ENCODE assay signal across 8 cellular contexts in the genomic region with DNA sequence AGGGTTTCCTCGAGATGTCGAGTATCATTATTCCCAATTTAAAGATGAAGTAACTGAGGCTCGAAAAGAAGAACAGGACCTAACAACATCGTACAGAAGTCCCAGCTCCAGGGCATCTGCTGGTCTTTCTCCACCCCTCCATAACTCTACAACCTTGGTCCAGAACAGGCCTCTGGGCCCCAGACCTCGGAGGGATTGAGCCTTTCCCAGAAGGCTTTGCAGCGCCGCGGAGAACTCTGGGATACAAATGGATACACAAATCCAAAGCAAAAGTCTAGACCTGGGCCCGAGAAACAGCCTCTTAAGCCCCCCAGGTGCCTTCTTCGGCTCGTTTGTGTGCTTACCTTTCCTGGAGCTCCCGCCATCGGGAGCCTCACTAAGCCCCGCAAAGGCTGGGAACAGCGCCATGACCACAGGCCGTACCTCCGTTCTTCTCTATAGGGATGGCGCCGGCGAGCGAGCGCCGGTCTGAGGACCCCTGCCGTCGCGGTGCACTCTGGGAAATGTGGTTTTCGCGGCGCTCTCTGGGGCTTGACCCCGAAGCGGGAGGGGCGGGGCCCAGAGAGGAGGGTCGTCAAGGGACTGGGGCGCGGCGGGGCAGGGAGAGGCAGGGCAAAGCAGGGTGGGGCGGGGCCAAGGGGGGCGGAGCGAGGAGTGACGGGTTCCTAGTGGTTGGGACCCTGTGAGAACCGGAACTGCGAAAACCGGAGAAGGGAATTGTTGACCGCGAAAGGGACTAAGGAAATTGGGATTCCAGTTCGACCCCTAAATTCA. TPM values are rescaled to one million over a fixed set of nuclear protein-coding genes. Genes with fewer than 3 reads are reported as not detected.
DNase-seq lines count a peak whose midpoint lies in the region; ATAC-seq and TF ChIP-seq lines count a peak whose summit lies in the region.

A gene with protein sequence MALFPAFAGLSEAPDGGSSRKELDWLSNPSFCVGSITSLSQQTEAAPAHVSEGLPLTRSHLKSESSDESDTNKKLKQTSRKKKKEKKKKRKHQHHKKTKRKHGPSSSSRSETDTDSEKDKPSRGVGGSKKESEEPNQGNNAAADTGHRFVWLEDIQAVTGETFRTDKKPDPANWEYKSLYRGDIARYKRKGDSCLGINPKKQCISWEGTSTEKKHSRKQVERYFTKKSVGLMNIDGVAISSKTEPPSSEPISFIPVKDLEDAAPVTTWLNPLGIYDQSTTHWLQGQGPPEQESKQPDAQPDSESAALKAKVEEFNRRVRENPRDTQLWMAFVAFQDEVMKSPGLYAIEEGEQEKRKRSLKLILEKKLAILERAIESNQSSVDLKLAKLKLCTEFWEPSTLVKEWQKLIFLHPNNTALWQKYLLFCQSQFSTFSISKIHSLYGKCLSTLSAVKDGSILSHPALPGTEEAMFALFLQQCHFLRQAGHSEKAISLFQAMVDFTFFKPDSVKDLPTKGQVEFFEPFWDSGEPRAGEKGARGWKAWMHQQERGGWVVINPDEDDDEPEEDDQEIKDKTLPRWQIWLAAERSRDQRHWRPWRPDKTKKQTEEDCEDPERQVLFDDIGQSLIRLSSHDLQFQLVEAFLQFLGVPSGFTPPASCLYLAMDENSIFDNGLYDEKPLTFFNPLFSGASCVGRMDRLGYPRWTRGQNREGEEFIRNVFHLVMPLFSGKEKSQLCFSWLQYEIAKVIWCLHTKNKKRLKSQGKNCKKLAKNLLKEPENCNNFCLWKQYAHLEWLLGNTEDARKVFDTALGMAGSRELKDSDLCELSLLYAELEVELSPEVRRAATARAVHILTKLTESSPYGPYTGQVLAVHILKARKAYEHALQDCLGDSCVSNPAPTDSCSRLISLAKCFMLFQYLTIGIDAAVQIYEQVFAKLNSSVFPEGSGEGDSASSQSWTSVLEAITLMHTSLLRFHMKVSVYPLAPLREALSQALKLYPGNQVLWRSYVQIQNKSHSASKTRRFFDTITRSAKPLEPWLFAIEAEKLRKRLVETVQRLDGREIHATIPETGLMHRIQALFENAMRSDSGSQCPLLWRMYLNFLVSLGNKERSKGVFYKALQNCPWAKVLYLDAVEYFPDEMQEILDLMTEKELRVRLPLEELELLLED (minus strand): TSS at position 445 of the 774 bp plus-strand sequence. CDS start 37 bp downstream, at position 408.

- DNase-seq in Ammon's horn (ENCODE audit: low spot score) (peak; percentile 98), NCI-H460 (ENCODE audit: extremely low read depth, low read depth) (peak; percentile 97), islet precursor cell (peak; percentile 99)
- peak; percentile 65 to 67 for DNase-seq in central memory CD8-positive, alpha-beta T cell (ENCODE audit: low spot score in 2 of 2)
- peak; percentile 100 for DNase-seq in stimulated activated CD4-positive, alpha-beta T cell treated with anti-CD3 and anti-CD28 coated beads, Interleukin-12 subunit alpha, Interleukin-12 subunit beta, amount 100 ng/mL, for 4 hours

- H3K9me3 Mint-ChIP-seq in central memory CD8-positive, alpha-beta T cell, result no peaks in the 10 kb centered on the region

- peaks cover 34% of the 10 kb centered on the region for H3K4me1 Mint-ChIP-seq in central memory CD8-positive, alpha-beta T cell

- H3K27ac Mint-ChIP-seq in central memory CD8-positive, alpha-beta T cell (ENCODE audit: low read depth), result peak within 1 kb of the TSS; percentile 95

- peak within 1 kb of the TSS; percentile 90 for H3K4me3 Mint-ChIP-seq in central memory CD8-positive, alpha-beta T cell

- H3K36me3 Mint-ChIP-seq in central memory CD8-positive, alpha-beta T cell (ENCODE audit: insufficient read depth), result peaks cover 3% of the 10 kb centered on the region

- H3K27me3 Mint-ChIP-seq in central memory CD8-positive, alpha-beta T cell, result peaks cover 25% of the 10 kb centered on the region

- TF ChIP-seq POLR2A in GM19193 (IDR thresholded peaks at IDR 0.05; ENCODE audit: extremely low read depth, insufficient read depth, insufficient read length), result peak; percentile 77

- peak; percentile 97 for ATAC-seq in HG03432 (IDR thresholded peaks at IDR 0.05; ENCODE audit: unreplicated experiment)
- ATAC-seq in activated CD4-positive, CD25-positive, alpha-beta regulatory T cell treated with anti-CD3 and anti-CD28 coated beads, Interleukin-2, amount 50 U/mL, for 24 hours, result peak; percentile 98
- ATAC-seq in central memory CD8-positive, alpha-beta T cell (replicated peaks; ENCODE audit: extremely low read depth, poor library complexity, severe bottlenecking), result peak; percentile 84

RNA-seq across cellular contexts. Expression of the gene that starts here (rescaled TPM):
- total RNA-seq in NCI-H460 (2014; rRNA removed; shearing (Covaris generic)), result 7.3 and 11.4 TPM in 2 replicates
- polyA plus RNA-seq in NCI-H460 (2014; cell fraction: nucleus; rRNA removed), result 10.9 and 12.8 TPM in 2 replicates

Comparison
In these comparisons a context has a peak if more than half of its experiments do, and no peak if none do; other contexts are left out.
1. Peak in every context shown above with its lines: DNase-seq and ATAC-seq.